In genomic region chr17:39401412-39402278, GRCh38 we compare ENCODE assay signal across 8 cellular contexts. TPM values are rescaled to one million over a fixed set of nuclear protein-coding genes. Genes with fewer than 3 reads are reported as not detected.
DNase-seq lines count a peak whose midpoint lies in the region; ATAC-seq and TF ChIP-seq lines count a peak whose summit lies in the region.

Gene FBXL20, minus strand, starts transcription at chr17:39401626. Its CDS starts 224 bp downstream, at chr17:39401402.

- no peaks in the 10 kb centered on the region for H3K9me3 ChIP-seq in CD4-positive, CD25-positive, alpha-beta regulatory T cell (ENCODE audit: control insufficient read depth in 2 of 2, low read length in 2 of 2)
- H3K9me3 ChIP-seq in lung (ENCODE audit: control insufficient read depth in 2 of 2, insufficient read depth in 1 of 2, low read length in 1 of 2): no peaks in the 10 kb centered on the region

- peaks cover 10% of the 10 kb centered on the region for H3K27me3 Mint-ChIP-seq in CD4-positive, CD25-positive, alpha-beta regulatory T cell

- no peaks in the 10 kb centered on the region for H3K9me3 Mint-ChIP-seq in CD4-positive, CD25-positive, alpha-beta regulatory T cell

- H3K4me3 ChIP-seq in CD4-positive, CD25-positive, alpha-beta regulatory T cell (ENCODE audit: low read depth, low read length): peak within 1 kb of the TSS; percentile 92
- peak within 1 kb of the TSS; percentile 98 for H3K4me3 ChIP-seq in lung

- H3K4me3 Mint-ChIP-seq in CD4-positive, CD25-positive, alpha-beta regulatory T cell: peak within 1 kb of the TSS; percentile 98 to 99 (median 98)

- peaks cover 18% of the 10 kb centered on the region for H3K4me1 ChIP-seq in CD4-positive, CD25-positive, alpha-beta regulatory T cell (ENCODE audit: control insufficient read depth, insufficient read depth, low read length, poor library complexity, severe bottlenecking)
- H3K4me1 ChIP-seq in lung (ENCODE audit: control insufficient read depth in 2 of 2, insufficient read depth in 2 of 2, low read length in 2 of 2): peaks cover 0 to 5% of the 10 kb centered on the region in 2 donors

- ATAC-seq in CD4-positive, CD25-positive, alpha-beta regulatory T cell (ENCODE audit: low read depth in 2 of 2): peak; percentile 78 to 80
- ATAC-seq in GM19455 (IDR thresholded peaks at IDR 0.05; ENCODE audit: unreplicated experiment): peak; percentile 69
- ATAC-seq in lung (ENCODE audit: insufficient read depth, low FRiP score): peak; percentile 89

- H3K27ac ChIP-seq in CD4-positive, CD25-positive, alpha-beta regulatory T cell (ENCODE audit: insufficient read depth, low read length, poor library complexity, severe bottlenecking): peak within 1 kb of the TSS; percentile 82
- H3K27ac ChIP-seq in lung (ENCODE audit: low read depth in 1 of 2, low read length in 1 of 2): peak within 1 kb of the TSS; percentile 95

- H3K36me3 ChIP-seq in CD4-positive, CD25-positive, alpha-beta regulatory T cell (ENCODE audit: control insufficient read depth, insufficient read depth, low read length): peaks cover 6% of the 10 kb centered on the region
- H3K36me3 ChIP-seq in lung (ENCODE audit: control insufficient read depth in 2 of 2, insufficient read depth in 2 of 2, low read length in 2 of 2): peaks cover 0 to 2% of the 10 kb centered on the region in 2 donors

- no peak for TF ChIP-seq CTCF in lung (IDR thresholded peaks at IDR 0.05; ENCODE audit: control extremely low read depth, extremely low read depth)

- no peaks in the 10 kb centered on the region for H3K27me3 ChIP-seq in CD4-positive, CD25-positive, alpha-beta regulatory T cell (ENCODE audit: control insufficient read depth, insufficient read depth, low read length)
- no peaks in the 10 kb centered on the region for H3K27me3 ChIP-seq in lung (ENCODE audit: control insufficient read depth, insufficient read depth)

- H3K4me1 Mint-ChIP-seq in CD4-positive, CD25-positive, alpha-beta regulatory T cell: peaks cover 23 to 50% (median 34%) of the 10 kb centered on the region in 4 donors

- peak; percentile 91 to 92 (median 91) for DNase-seq in CD4-positive, CD25-positive, alpha-beta regulatory T cell
- DNase-seq in HPDE6-E6E7 (ENCODE audit: extremely low spot score): peak; percentile 93
- peak; percentile 69 for DNase-seq in NK-92 (lab: John Stamatoyannopoulos, UW; ENCODE audit: unreplicated experiment)
- peak; percentile 83 to 89 for DNase-seq in activated CD8-positive, alpha-beta memory T cell treated with anti-CD3 and anti-CD28 coated beads for 1 hour (ENCODE audit: extremely low read depth in 1 of 2, low read depth in 1 of 2)
- peak; percentile 93 for DNase-seq in effector CD4-positive, alpha-beta T cell
- peak; percentile 96 for DNase-seq in lung (ENCODE audit: low spot score)
- peak; percentile 83 to 94 (median 88) for DNase-seq in stimulated activated CD4-positive, alpha-beta T cell treated with anti-CD3 and anti-CD28 coated beads, TNF-alpha, amount 100 ng/mL, for 1 hour (ENCODE audit: low read depth in 3 of 3, low spot score in 1 of 3)

- peak within 1 kb of the TSS; percentile 96 to 99 (median 97) for H3K27ac Mint-ChIP-seq in CD4-positive, CD25-positive, alpha-beta regulatory T cell

- 0% methylated on average over 42 to 91 of the region's 91 CpGs for WGBS in lung, 2 donors

- peaks cover 6% of the 10 kb centered on the region for H3K36me3 Mint-ChIP-seq in CD4-positive, CD25-positive, alpha-beta regulatory T cell

RNA-seq across cellular contexts. Expression of gene FBXL20, which starts in this region (rescaled TPM):
- total RNA-seq in CD4-positive, CD25-positive, alpha-beta regulatory T cell: 30.8 TPM
- polyA plus RNA-seq in CD4-positive, CD25-positive, alpha-beta regulatory T cell: 1 to 10 TPM; 4.0 to 6.3 (median 4.8) TPM
- 10 to 100 TPM; 19.0 to 31.7 TPM for total RNA-seq in lung
- 1 to 10 TPM; 3.2 to 4.0 TPM for polyA plus RNA-seq in lung

Comparison
In these comparisons a context has a peak if more than half of its experiments do, and no peak if none do; other contexts are left out.
1. Peak in every context shown above with its lines: DNase-seq, ATAC-seq, H3K4me3 ChIP-seq and H3K27ac ChIP-seq.